In the genomic region with DNA sequence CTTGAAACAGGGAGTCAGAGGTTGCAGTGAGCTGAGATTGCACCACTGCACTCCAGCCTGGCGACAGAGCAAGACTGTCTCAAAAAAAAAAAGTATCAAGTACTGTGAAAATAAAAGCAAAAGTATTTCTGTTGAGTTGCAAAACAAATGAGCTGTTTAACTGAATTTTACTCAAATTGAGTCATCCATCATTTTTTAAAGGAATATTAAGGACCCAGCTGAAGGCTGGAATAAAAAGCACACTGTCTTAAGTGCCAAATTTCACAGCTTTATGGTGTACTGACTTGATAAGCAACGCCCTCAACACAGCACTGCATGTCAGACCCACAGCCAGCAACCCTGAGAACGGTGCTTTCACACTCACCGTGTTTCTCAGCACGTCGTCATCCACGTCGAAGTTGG, we compare ENCODE assay signal across 17 cellular contexts. TPM values are rescaled to one million over a fixed set of nuclear protein-coding genes. Genes with fewer than 3 reads are reported as not detected.
"Had no signal": no experiment of that assay in that cellular context is flagged by ENCODE, and none has a peak within 500 bp of the region (broad histone marks: within the 10 kb centered on the region; RNA-seq: fewer than 3 reads in every experiment).

No MANE protein-coding gene starts in this region.

- DNase-seq: activated CD4-positive, alpha-beta T cell treated with anti-CD3 and anti-CD28 coated beads, Interleukin-2, amount 50 U/mL, for 4 hours; activated CD8-positive, alpha-beta memory T cell treated with anti-CD3 and anti-CD28 coated beads, Interleukin-2, amount 10 ng/mL, durations not matched to agents 7 days and 5 days; activated effector memory CD4-positive, alpha-beta T cell treated with anti-CD3 and anti-CD28 coated beads, Interleukin-2, amount 50 U/mL, for 16 hours; activated T-cell treated with anti-CD3 and anti-CD28 coated beads, Interleukin-2, amount 50 U/mL, for 24 hours; brain microvascular endothelial cell; esophagus squamous epithelium; glutamatergic neuron; nephron progenitor cell; psoas muscle; sigmoid colon; stimulated activated CD4-positive, alpha-beta T cell treated with anti-CD3 and anti-CD28 coated beads, Interleukin-2, amount 100 ng/mL, for 48 hours; stimulated activated naive CD4-positive, alpha-beta T cell treated with Interleukin-2 at 50 U/mL for 16 hours; upper lobe of left lung had no signal

- H3K27me3 ChIP-seq: brain microvascular endothelial cell, esophagus squamous epithelium, sigmoid colon, upper lobe of left lung had no signal

- H3K9me3 Mint-ChIP-seq: activated naive CD4-positive, alpha-beta T cell treated with anti-CD3 and anti-CD28 coated beads, Interleukin-2, amount 50 U/mL, for 72 hours; activated T-cell treated with anti-CD3 and anti-CD28 coated beads, Interleukin-2, amount 50 U/mL, for 24 hours; nephron progenitor cell; T-helper 1 cell treated with Interleukin-12 subunit alpha and Interleukin-12 subunit beta and Interleukin-4 antibody, amounts not matched to agents 30 μg/mL and 1 μg/mL, for 36 hours had no signal

- H3K4me1 Mint-ChIP-seq: activated CD8-positive, alpha-beta memory T cell treated with anti-CD3 and anti-CD28 coated beads, Interleukin-2, amount 10 ng/mL, durations not matched to agents 7 days and 5 days had no signal

- H3K27me3 Mint-ChIP-seq: activated CD8-positive, alpha-beta memory T cell treated with anti-CD3 and anti-CD28 coated beads, Interleukin-2, amount 10 ng/mL, durations not matched to agents 7 days and 5 days; activated T-cell treated with anti-CD3 and anti-CD28 coated beads, Interleukin-2, amount 50 U/mL, for 24 hours had no signal

- H3K27ac ChIP-seq: brain microvascular endothelial cell, psoas muscle, upper lobe of left lung had no signal

- H3K36me3 Mint-ChIP-seq: activated CD8-positive, alpha-beta memory T cell treated with anti-CD3 and anti-CD28 coated beads, Interleukin-2, amount 10 ng/mL, durations not matched to agents 7 days and 5 days; activated naive CD4-positive, alpha-beta T cell treated with anti-CD3 and anti-CD28 coated beads, Interleukin-2, amount 50 U/mL, for 72 hours had no signal

- H3K27ac Mint-ChIP-seq: activated CD8-positive, alpha-beta memory T cell treated with anti-CD3 and anti-CD28 coated beads, Interleukin-2, amount 10 ng/mL, durations not matched to agents 7 days and 5 days; activated T-cell treated with anti-CD3 and anti-CD28 coated beads, Interleukin-2, amount 50 U/mL, for 24 hours; T-helper 1 cell treated with Interleukin-12 subunit alpha and Interleukin-12 subunit beta and Interleukin-4 antibody, amounts not matched to agents 30 μg/mL and 1 μg/mL, for 36 hours had no signal

- H3K4me1 ChIP-seq: psoas muscle, sigmoid colon, upper lobe of left lung had no signal

- H3K4me3 Mint-ChIP-seq: activated CD8-positive, alpha-beta memory T cell treated with anti-CD3 and anti-CD28 coated beads, Interleukin-2, amount 10 ng/mL, durations not matched to agents 7 days and 5 days; activated T-cell treated with anti-CD3 and anti-CD28 coated beads, Interleukin-2, amount 50 U/mL, for 24 hours; nephron progenitor cell; T-helper 1 cell treated with Interleukin-12 subunit alpha and Interleukin-12 subunit beta and Interleukin-4 antibody, amounts not matched to agents 30 μg/mL and 1 μg/mL, for 36 hours had no signal

- ATAC-seq: activated CD4-positive, CD25-positive, alpha-beta regulatory T cell treated with anti-CD3 and anti-CD28 coated beads, Interleukin-2, amount 50 U/mL, for 24 hours; activated CD8-positive, alpha-beta memory T cell treated with anti-CD3 and anti-CD28 coated beads, Interleukin-2, amount 10 ng/mL, durations not matched to agents 7 days and 5 days; left lobe of liver; psoas muscle had no signal

- H3K9me3 ChIP-seq: esophagus squamous epithelium, psoas muscle, sigmoid colon, upper lobe of left lung had no signal

- H3K4me3 ChIP-seq: esophagus squamous epithelium, psoas muscle, sigmoid colon, upper lobe of left lung had no signal

RNA-seq across cellular contexts. Expression of a gene that starts 57.9 kb away (rescaled TPM):
- total RNA-seq: psoas muscle, sigmoid colon had no signal
